8 cellular contexts compared by ENCODE assay signal in genomic region chrX:107659768-107660167, GRCh38. TPM values are rescaled to one million over a fixed set of nuclear protein-coding genes. Genes with fewer than 3 reads are reported as not detected.
DNase-seq lines count a peak whose midpoint lies in the region; ATAC-seq and TF ChIP-seq lines count a peak whose summit lies in the region.

No MANE protein-coding gene starts in this region.

- H3K36me3 Mint-ChIP-seq in chondrocyte (ENCODE audit: low read depth), result no peaks in the 10 kb centered on the region
- peaks cover 3% of the 10 kb centered on the region for H3K36me3 Mint-ChIP-seq in memory B cell
- H3K36me3 Mint-ChIP-seq in activated T-cell treated with anti-CD3 and anti-CD28 coated beads, Interleukin-2, amount 50 U/mL, for 24 hours (ENCODE audit: low read depth), result peaks cover 4% of the 10 kb centered on the region
- H3K36me3 Mint-ChIP-seq in stimulated activated memory B cell treated with anti-CD40 and anti-IgM and Interleukin-4, amounts not matched to agents 10 μg/mL and 1 μg/mL and 100 μg/mL, for 72 hours, result peaks cover 4% of the 10 kb centered on the region

- peak; percentile 56 for DNase-seq in CD1c-positive myeloid dendritic cell (ENCODE audit: extremely low spot score)
- DNase-seq in NCI-H69 (lab: John Stamatoyannopoulos, UW), result peak; percentile 41
- no peak for DNase-seq in chondrocyte (ENCODE audit: low spot score)
- DNase-seq in memory B cell (ENCODE audit: low spot score in 2 of 2), result no peak
- no peak for DNase-seq in activated T-cell treated with anti-CD3 and anti-CD28 coated beads, Interleukin-2, amount 50 U/mL, for 24 hours

- H3K4me3 Mint-ChIP-seq in chondrocyte (ENCODE audit: unreplicated experiment), result no peak overlapping the region
- no peak overlapping the region for H3K4me3 Mint-ChIP-seq in memory B cell
- H3K4me3 Mint-ChIP-seq in activated T-cell treated with anti-CD3 and anti-CD28 coated beads, Interleukin-2, amount 50 U/mL, for 24 hours, result no peak overlapping the region
- no peak overlapping the region for H3K4me3 Mint-ChIP-seq in stimulated activated memory B cell treated with anti-CD40 and anti-IgM and Interleukin-4, amounts not matched to agents 10 μg/mL and 1 μg/mL and 100 μg/mL, for 72 hours

- TF ChIP-seq CTCF in chondrocyte (IDR thresholded peaks at IDR 0.05), result peak; percentile 83

- H3K27ac Mint-ChIP-seq in chondrocyte (ENCODE audit: unreplicated experiment), result no peak overlapping the region
- no peak overlapping the region for H3K27ac Mint-ChIP-seq in memory B cell
- H3K27ac Mint-ChIP-seq in activated T-cell treated with anti-CD3 and anti-CD28 coated beads, Interleukin-2, amount 50 U/mL, for 24 hours, result no peak overlapping the region
- no peak overlapping the region for H3K27ac Mint-ChIP-seq in stimulated activated memory B cell treated with anti-CD40 and anti-IgM and Interleukin-4, amounts not matched to agents 10 μg/mL and 1 μg/mL and 100 μg/mL, for 72 hours

- ATAC-seq in GM19351 (IDR thresholded peaks at IDR 0.05; ENCODE audit: unreplicated experiment) (peak; percentile 51), memory B cell (ENCODE audit: low read depth) (peak; percentile 54), GM21423 (IDR thresholded peaks at IDR 0.05; ENCODE audit: unreplicated experiment) (no peak)
- no peak for ATAC-seq in stimulated activated memory B cell treated with anti-CD40 and anti-IgM and Interleukin-4, amounts not matched to agents 10 μg/mL and 1 μg/mL and 100 μg/mL, for 72 hours

- H3K9me3 Mint-ChIP-seq in chondrocyte (ENCODE audit: low read depth) (no peaks in the 10 kb centered on the region), memory B cell (no peaks in the 10 kb centered on the region)
- H3K9me3 Mint-ChIP-seq in activated T-cell treated with anti-CD3 and anti-CD28 coated beads, Interleukin-2, amount 50 U/mL, for 24 hours, result no peaks in the 10 kb centered on the region
- H3K9me3 Mint-ChIP-seq in stimulated activated memory B cell treated with anti-CD40 and anti-IgM and Interleukin-4, amounts not matched to agents 10 μg/mL and 1 μg/mL and 100 μg/mL, for 72 hours, result no peaks in the 10 kb centered on the region

- no peaks in the 10 kb centered on the region for H3K27me3 Mint-ChIP-seq in chondrocyte (ENCODE audit: low read depth)
- no peaks in the 10 kb centered on the region for H3K27me3 Mint-ChIP-seq in memory B cell
- peaks cover 23% of the 10 kb centered on the region for H3K27me3 Mint-ChIP-seq in activated T-cell treated with anti-CD3 and anti-CD28 coated beads, Interleukin-2, amount 50 U/mL, for 24 hours
- H3K27me3 Mint-ChIP-seq in stimulated activated memory B cell treated with anti-CD40 and anti-IgM and Interleukin-4, amounts not matched to agents 10 μg/mL and 1 μg/mL and 100 μg/mL, for 72 hours, result no peaks in the 10 kb centered on the region

- H3K4me1 Mint-ChIP-seq in chondrocyte (ENCODE audit: low read depth), result peaks cover 27% of the 10 kb centered on the region
- peaks cover 10% of the 10 kb centered on the region for H3K4me1 Mint-ChIP-seq in memory B cell
- H3K4me1 Mint-ChIP-seq in activated T-cell treated with anti-CD3 and anti-CD28 coated beads, Interleukin-2, amount 50 U/mL, for 24 hours (ENCODE audit: low read depth), result peaks cover 8% of the 10 kb centered on the region
- no peaks in the 10 kb centered on the region for H3K4me1 Mint-ChIP-seq in stimulated activated memory B cell treated with anti-CD40 and anti-IgM and Interleukin-4, amounts not matched to agents 10 μg/mL and 1 μg/mL and 100 μg/mL, for 72 hours

RNA-seq across cellular contexts. Expression of gene PRPS1, which starts 31.5 kb away (rescaled TPM):
- 30.5 to 40.6 TPM (median 31.6 TPM) in 3 replicates for total RNA-seq in chondrocyte

Comparison
In these comparisons a context has a peak if more than half of its experiments do, and no peak if none do; other contexts are left out.
1. DNase-seq: peak in CD1c-positive myeloid dendritic cell (single experiment) and NCI-H69 (single experiment); none in chondrocyte (single experiment), memory B cell (0 of 2) and activated T-cell treated with anti-CD3 and anti-CD28 coated beads, Interleukin-2, amount 50 U/mL, for 24 hours (single experiment).
2. ATAC-seq: peak in GM19351 (single experiment) and memory B cell (single experiment); none in GM21423 (single experiment) and stimulated activated memory B cell treated with anti-CD40 and anti-IgM and Interleukin-4, amounts not matched to agents 10 μg/mL and 1 μg/mL and 100 μg/mL, for 72 hours (single experiment).